31 cellular contexts compared by ENCODE assay signal in genomic region chr15:47743385-47743784, GRCh38. TPM values are rescaled to one million over a fixed set of nuclear protein-coding genes. Genes with fewer than 3 reads are reported as not detected.
"Had no signal": no experiment of that assay in that cellular context is flagged by ENCODE, and none has a peak within 500 bp of the region (broad histone marks: within the 10 kb centered on the region; RNA-seq: fewer than 3 reads in every experiment).

No MANE protein-coding gene starts in this region.

- H3K27me3 Mint-ChIP-seq: activated CD4-positive, alpha-beta memory T cell treated with anti-CD3 and anti-CD28 coated beads, Interleukin-2, amount 10 ng/mL, durations not matched to agents 7 days and 5 days; activated CD4-positive, alpha-beta T cell treated with anti-CD3 and anti-CD28 coated beads, Interleukin-2, amount 10 ng/mL, durations not matched to agents 7 days and 5 days; activated naive CD4-positive, alpha-beta T cell treated with anti-CD3 and anti-CD28 coated beads, Interleukin-2, amount 10 ng/mL, durations not matched to agents 7 days and 5 days; activated naive CD8-positive, alpha-beta T cell treated with anti-CD3 and anti-CD28 coated beads, Interleukin-2, amount 10 ng/mL, durations not matched to agents 7 days and 5 days; T-helper 17 cell had no signal

- H3K9me3 Mint-ChIP-seq: activated CD4-positive, alpha-beta memory T cell treated with anti-CD3 and anti-CD28 coated beads, Interleukin-2, amount 10 ng/mL, durations not matched to agents 7 days and 5 days; activated CD4-positive, alpha-beta T cell treated with anti-CD3 and anti-CD28 coated beads, Interleukin-2, amount 10 ng/mL, durations not matched to agents 7 days and 5 days; activated naive CD4-positive, alpha-beta T cell treated with anti-CD3 and anti-CD28 coated beads, Interleukin-2, amount 10 ng/mL, durations not matched to agents 7 days and 5 days; activated naive CD4-positive, alpha-beta T cell treated with anti-CD3 and anti-CD28 coated beads, Interleukin-2, amount 50 U/mL, for 72 hours; activated naive CD8-positive, alpha-beta T cell treated with anti-CD3 and anti-CD28 coated beads, Interleukin-2, amount 10 ng/mL, durations not matched to agents 7 days and 5 days; activated T-cell treated with anti-CD3 and anti-CD28 coated beads, Interleukin-2, amount 50 U/mL, for 24 hours; activated T-cell treated with anti-CD3 and anti-CD28 coated beads, Interleukin-2, amount 50 U/mL, for 72 hours; brain; T-helper 2 cell treated with Interferon-gamma antibody and Interleukin-4, amounts not matched to agents 5 μg/mL and 100 μg/mL, for 36 hours had no signal

- H3K9me3 ChIP-seq: ascending aorta, breast epithelium, colonic mucosa, esophagus muscularis mucosa, gastrocnemius medialis had no signal

- DNase-seq: activated CD4-positive, alpha-beta memory T cell treated with anti-CD3 and anti-CD28 coated beads, Interleukin-2, amount 10 ng/mL, durations not matched to agents 7 days and 5 days; activated CD4-positive, alpha-beta T cell treated with anti-CD3 and anti-CD28 coated beads for 1 hour; activated CD4-positive, alpha-beta T cell treated with anti-CD3 and anti-CD28 coated beads for 4 hours; activated CD4-positive, alpha-beta T cell treated with anti-CD3 and anti-CD28 coated beads, Interleukin-2, amount 10 ng/mL, durations not matched to agents 7 days and 5 days; activated CD4-positive, alpha-beta T cell treated with anti-CD3 and anti-CD28 coated beads, Interleukin-2, amount 50 U/mL, for 4 hours; activated CD4-positive, CD25-positive, alpha-beta regulatory T cell; activated CD8-positive, alpha-beta memory T cell treated with anti-CD3 and anti-CD28 coated beads, Interleukin-2, amount 50 U/mL, for 48 hours; activated gamma-delta T cell; activated naive CD4-positive, alpha-beta T cell; activated naive CD4-positive, alpha-beta T cell treated with anti-CD3 and anti-CD28 coated beads, Interleukin-2, amount 10 ng/mL, durations not matched to agents 7 days and 5 days; activated naive CD8-positive, alpha-beta T cell treated with anti-CD3 and anti-CD28 coated beads, Interleukin-2, amount 10 ng/mL, durations not matched to agents 7 days and 5 days; activated T-cell treated with anti-CD3 and anti-CD28 coated beads for 4 hours; activated T-cell treated with anti-CD3 and anti-CD28 coated beads, Interleukin-2, amount 50 U/mL, for 24 hours; activated T-cell treated with anti-CD3 and anti-CD28 coated beads, Interleukin-2, amount 50 U/mL, for 72 hours; central memory CD4-positive, alpha-beta T cell; cerebellar nuclear complex; colonic mucosa; dorsolateral prefrontal cortex; effector memory CD4-positive, alpha-beta T cell; erythroblast; foreskin keratinocyte; gastrocnemius medialis; T-helper 1 cell; T-helper 17 cell; T1000 had no signal

- H3K27ac ChIP-seq: ascending aorta, breast epithelium, colonic mucosa, esophagus muscularis mucosa, foreskin keratinocyte, gastrocnemius medialis had no signal

- H3K4me1 Mint-ChIP-seq: activated CD4-positive, alpha-beta memory T cell treated with anti-CD3 and anti-CD28 coated beads, Interleukin-2, amount 10 ng/mL, durations not matched to agents 7 days and 5 days; activated CD4-positive, alpha-beta T cell treated with anti-CD3 and anti-CD28 coated beads, Interleukin-2, amount 10 ng/mL, durations not matched to agents 7 days and 5 days; activated naive CD4-positive, alpha-beta T cell treated with anti-CD3 and anti-CD28 coated beads, Interleukin-2, amount 10 ng/mL, durations not matched to agents 7 days and 5 days; activated naive CD8-positive, alpha-beta T cell treated with anti-CD3 and anti-CD28 coated beads, Interleukin-2, amount 10 ng/mL, durations not matched to agents 7 days and 5 days; T-helper 17 cell had no signal

- ATAC-seq: activated naive CD4-positive, alpha-beta T cell treated with anti-CD3 and anti-CD28 coated beads, Interleukin-2, amount 50 U/mL, for 72 hours; activated T-cell treated with anti-CD3 and anti-CD28 coated beads, Interleukin-2, amount 50 U/mL, for 72 hours; foreskin keratinocyte; gastrocnemius medialis; T-helper 17 cell had no signal

- H3K36me3 ChIP-seq: breast epithelium, colonic mucosa, esophagus muscularis mucosa, gastrocnemius medialis had no signal

- H3K4me1 ChIP-seq: ascending aorta, breast epithelium, foreskin keratinocyte had no signal

- H3K4me3 Mint-ChIP-seq: activated CD4-positive, alpha-beta memory T cell treated with anti-CD3 and anti-CD28 coated beads, Interleukin-2, amount 10 ng/mL, durations not matched to agents 7 days and 5 days; activated CD4-positive, alpha-beta T cell treated with anti-CD3 and anti-CD28 coated beads, Interleukin-2, amount 10 ng/mL, durations not matched to agents 7 days and 5 days; activated naive CD4-positive, alpha-beta T cell treated with anti-CD3 and anti-CD28 coated beads, Interleukin-2, amount 10 ng/mL, durations not matched to agents 7 days and 5 days; activated naive CD8-positive, alpha-beta T cell treated with anti-CD3 and anti-CD28 coated beads, Interleukin-2, amount 10 ng/mL, durations not matched to agents 7 days and 5 days; activated T-cell treated with anti-CD3 and anti-CD28 coated beads, Interleukin-2, amount 50 U/mL, for 24 hours; activated T-cell treated with anti-CD3 and anti-CD28 coated beads, Interleukin-2, amount 50 U/mL, for 72 hours; T-helper 17 cell; T-helper 2 cell treated with Interferon-gamma antibody and Interleukin-4, amounts not matched to agents 5 μg/mL and 100 μg/mL, for 36 hours had no signal

- H3K36me3 Mint-ChIP-seq: activated naive CD4-positive, alpha-beta T cell treated with anti-CD3 and anti-CD28 coated beads, Interleukin-2, amount 10 ng/mL, durations not matched to agents 7 days and 5 days; activated naive CD4-positive, alpha-beta T cell treated with anti-CD3 and anti-CD28 coated beads, Interleukin-2, amount 50 U/mL, for 72 hours; activated naive CD8-positive, alpha-beta T cell treated with anti-CD3 and anti-CD28 coated beads, Interleukin-2, amount 10 ng/mL, durations not matched to agents 7 days and 5 days had no signal

- H3K4me3 ChIP-seq: ascending aorta, breast epithelium, colonic mucosa, esophagus muscularis mucosa, gastrocnemius medialis had no signal

- H3K27me3 ChIP-seq: ascending aorta, breast epithelium, colonic mucosa, dorsolateral prefrontal cortex, esophagus muscularis mucosa, foreskin keratinocyte, gastrocnemius medialis had no signal

- H3K27ac Mint-ChIP-seq: activated CD4-positive, alpha-beta memory T cell treated with anti-CD3 and anti-CD28 coated beads, Interleukin-2, amount 10 ng/mL, durations not matched to agents 7 days and 5 days; activated CD4-positive, alpha-beta T cell treated with anti-CD3 and anti-CD28 coated beads, Interleukin-2, amount 10 ng/mL, durations not matched to agents 7 days and 5 days; activated naive CD4-positive, alpha-beta T cell treated with anti-CD3 and anti-CD28 coated beads, Interleukin-2, amount 10 ng/mL, durations not matched to agents 7 days and 5 days; activated naive CD4-positive, alpha-beta T cell treated with anti-CD3 and anti-CD28 coated beads, Interleukin-2, amount 50 U/mL, for 72 hours; activated naive CD8-positive, alpha-beta T cell treated with anti-CD3 and anti-CD28 coated beads, Interleukin-2, amount 10 ng/mL, durations not matched to agents 7 days and 5 days; activated T-cell treated with anti-CD3 and anti-CD28 coated beads, Interleukin-2, amount 50 U/mL, for 24 hours; activated T-cell treated with anti-CD3 and anti-CD28 coated beads, Interleukin-2, amount 50 U/mL, for 72 hours; T-helper 17 cell; T-helper 2 cell treated with Interferon-gamma antibody and Interleukin-4, amounts not matched to agents 5 μg/mL and 100 μg/mL, for 36 hours had no signal

RNA-seq across cellular contexts. Expression of gene SEMA6D, which starts 26.1 kb away (rescaled TPM):
- total RNA-seq: activated CD4-positive, alpha-beta memory T cell treated with anti-CD3 and anti-CD28 coated beads, Interleukin-2, amount 10 ng/mL, durations not matched to agents 7 days and 5 days; activated CD4-positive, alpha-beta T cell treated with anti-CD3 and anti-CD28 coated beads, Interleukin-2, amount 10 ng/mL, durations not matched to agents 7 days and 5 days; activated naive CD4-positive, alpha-beta T cell treated with anti-CD3 and anti-CD28 coated beads, Interleukin-2, amount 50 U/mL, for 72 hours; activated naive CD8-positive, alpha-beta T cell treated with anti-CD3 and anti-CD28 coated beads, Interleukin-2, amount 10 ng/mL, durations not matched to agents 7 days and 5 days; activated T-cell treated with anti-CD3 and anti-CD28 coated beads, Interleukin-2, amount 50 U/mL, for 72 hours; T-helper 17 cell had no signal
